1 cellular context compared by ENCODE assay signal in the genomic region with DNA sequence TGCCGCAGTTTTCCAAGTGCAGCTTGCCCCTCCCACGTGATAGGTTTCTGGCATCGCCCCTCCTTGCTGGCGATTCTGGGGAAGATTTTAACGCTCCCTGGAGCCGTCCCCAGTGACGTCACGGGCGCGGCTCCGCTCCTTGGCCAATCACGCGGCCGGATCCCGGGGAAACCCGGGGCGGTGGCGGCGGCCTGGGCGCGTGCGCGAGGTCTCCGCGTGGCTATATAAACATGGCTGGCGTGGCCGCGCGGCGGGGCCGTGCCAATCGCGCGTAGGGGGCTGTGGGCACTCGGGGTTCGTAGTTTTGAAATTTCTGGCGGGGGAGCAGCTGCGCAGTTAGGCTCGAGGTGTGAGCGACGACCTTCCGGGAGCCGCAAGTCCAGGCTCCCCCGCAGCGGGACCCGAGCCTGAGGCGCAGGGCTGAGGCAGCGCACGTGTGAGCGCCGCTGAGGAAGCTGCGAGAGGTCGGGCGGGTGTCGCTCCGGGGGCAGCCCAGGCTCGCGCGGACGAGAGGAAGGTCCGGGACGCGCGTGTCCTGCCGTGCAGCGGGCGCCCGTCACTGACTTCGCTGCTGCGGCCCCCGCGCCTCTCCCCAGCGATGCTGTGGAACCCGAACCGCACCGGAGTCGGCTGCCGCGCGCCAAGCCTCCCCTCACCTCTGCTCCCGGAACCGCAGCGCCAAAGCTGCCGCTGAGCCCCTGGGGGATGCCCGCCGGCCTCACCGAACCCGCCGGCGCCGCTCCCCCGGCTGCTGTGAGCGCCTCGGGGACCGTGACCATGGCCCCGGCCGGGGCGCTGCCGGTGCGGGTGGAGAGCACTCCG.
A peak's percentile ranks its signal among the peaks of the same experiment; 100 is the strongest.
TF ChIP-seq lines count a peak whose summit lies in the region.

A gene with protein sequence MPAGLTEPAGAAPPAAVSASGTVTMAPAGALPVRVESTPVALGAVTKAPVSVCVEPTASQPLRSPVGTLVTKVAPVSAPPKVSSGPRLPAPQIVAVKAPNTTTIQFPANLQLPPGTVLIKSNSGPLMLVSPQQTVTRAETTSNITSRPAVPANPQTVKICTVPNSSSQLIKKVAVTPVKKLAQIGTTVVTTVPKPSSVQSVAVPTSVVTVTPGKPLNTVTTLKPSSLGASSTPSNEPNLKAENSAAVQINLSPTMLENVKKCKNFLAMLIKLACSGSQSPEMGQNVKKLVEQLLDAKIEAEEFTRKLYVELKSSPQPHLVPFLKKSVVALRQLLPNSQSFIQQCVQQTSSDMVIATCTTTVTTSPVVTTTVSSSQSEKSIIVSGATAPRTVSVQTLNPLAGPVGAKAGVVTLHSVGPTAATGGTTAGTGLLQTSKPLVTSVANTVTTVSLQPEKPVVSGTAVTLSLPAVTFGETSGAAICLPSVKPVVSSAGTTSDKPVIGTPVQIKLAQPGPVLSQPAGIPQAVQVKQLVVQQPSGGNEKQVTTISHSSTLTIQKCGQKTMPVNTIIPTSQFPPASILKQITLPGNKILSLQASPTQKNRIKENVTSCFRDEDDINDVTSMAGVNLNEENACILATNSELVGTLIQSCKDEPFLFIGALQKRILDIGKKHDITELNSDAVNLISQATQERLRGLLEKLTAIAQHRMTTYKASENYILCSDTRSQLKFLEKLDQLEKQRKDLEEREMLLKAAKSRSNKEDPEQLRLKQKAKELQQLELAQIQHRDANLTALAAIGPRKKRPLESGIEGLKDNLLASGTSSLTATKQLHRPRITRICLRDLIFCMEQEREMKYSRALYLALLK (plus strand): TSS at position 217 of the 822 bp plus-strand sequence. CDS start 489 bp downstream, at position 706.

TF ChIP-seq in K562, 482 proteins besides CTCF, POLR2A, EP300 and RAD21 (continued from another document and continues in another):
- TF ChIP-seq CBFA2T2 (conservative IDR thresholded peaks at IDR 0.05) = peak; percentile 38; the same call in 1 of the 2 replicates
- TF ChIP-seq FOXA3 (CRISPR knock-in tag; conservative IDR thresholded peaks at IDR 0.05 in 1 of 2, IDR thresholded peaks at IDR 0.05 in 1 of 2) = peak in 1 of 2 experiments; percentile 83; a peak in 2 of 4 replicates
- TF ChIP-seq NR1H2 (CRISPR knock-in tag; IDR thresholded peaks at IDR 0.05) = 0 out of 2 replicates have a peak, but pooled peaks have one; percentile 49
- no peak for TF ChIP-seq ILF3 (IDR thresholded peaks at IDR 0.05; ENCODE audit: borderline replicate concordance)
- peak; percentile 86; the same call in 1 of the 2 replicates for TF ChIP-seq ZNF830 (CRISPR knock-in tag; IDR thresholded peaks at IDR 0.05)
- peak; percentile 99 for TF ChIP-seq FOXK1 (CRISPR knock-in tag; IDR thresholded peaks at IDR 0.05; ENCODE audit: borderline replicate concordance)
- TF ChIP-seq ELF4 (CRISPR knock-in tag; IDR thresholded peaks at IDR 0.05) = no peak
- peak; percentile 57; the same call in 1 of the 2 replicates for TF ChIP-seq SP1 (CRISPR knock-in tag; IDR thresholded peaks at IDR 0.05)
- TF ChIP-seq, protein P1, sequence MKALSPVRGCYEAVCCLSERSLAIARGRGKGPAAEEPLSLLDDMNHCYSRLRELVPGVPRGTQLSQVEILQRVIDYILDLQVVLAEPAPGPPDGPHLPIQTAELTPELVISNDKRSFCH (CRISPR knock-in tag; IDR thresholded peaks at IDR 0.05) = no peak
- TF ChIP-seq, protein P1 (tag; IDR thresholded peaks at IDR 0.05) = 0 out of 2 replicates have a peak, but pooled peaks have one; percentile 68
- TF ChIP-seq, protein P2, sequence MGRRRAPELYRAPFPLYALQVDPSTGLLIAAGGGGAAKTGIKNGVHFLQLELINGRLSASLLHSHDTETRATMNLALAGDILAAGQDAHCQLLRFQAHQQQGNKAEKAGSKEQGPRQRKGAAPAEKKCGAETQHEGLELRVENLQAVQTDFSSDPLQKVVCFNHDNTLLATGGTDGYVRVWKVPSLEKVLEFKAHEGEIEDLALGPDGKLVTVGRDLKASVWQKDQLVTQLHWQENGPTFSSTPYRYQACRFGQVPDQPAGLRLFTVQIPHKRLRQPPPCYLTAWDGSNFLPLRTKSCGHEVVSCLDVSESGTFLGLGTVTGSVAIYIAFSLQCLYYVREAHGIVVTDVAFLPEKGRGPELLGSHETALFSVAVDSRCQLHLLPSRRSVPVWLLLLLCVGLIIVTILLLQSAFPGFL (CRISPR knock-in tag; IDR thresholded peaks at IDR 0.05) = 0 out of 2 replicates have a peak, but pooled peaks have one; percentile 72
- TF ChIP-seq, protein P3, sequence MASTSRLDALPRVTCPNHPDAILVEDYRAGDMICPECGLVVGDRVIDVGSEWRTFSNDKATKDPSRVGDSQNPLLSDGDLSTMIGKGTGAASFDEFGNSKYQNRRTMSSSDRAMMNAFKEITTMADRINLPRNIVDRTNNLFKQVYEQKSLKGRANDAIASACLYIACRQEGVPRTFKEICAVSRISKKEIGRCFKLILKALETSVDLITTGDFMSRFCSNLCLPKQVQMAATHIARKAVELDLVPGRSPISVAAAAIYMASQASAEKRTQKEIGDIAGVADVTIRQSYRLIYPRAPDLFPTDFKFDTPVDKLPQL (IDR thresholded peaks at IDR 0.05; ENCODE audit: extremely low read depth, insufficient read length) = peak; percentile 34
- TF ChIP-seq XRCC5 (IDR thresholded peaks at IDR 0.05; ENCODE audit: low read depth, low read length) = peak; percentile 68; the same call in 1 of the 2 replicates
- no peak for TF ChIP-seq SMAD1 (IDR thresholded peaks at IDR 0.05; ENCODE audit: low read depth, low read length, partially characterized antibody)
- 0 out of 2 replicates have a peak, but pooled peaks have one; percentile 70 for TF ChIP-seq ZNF589 (CRISPR knock-in tag; IDR thresholded peaks at IDR 0.05; ENCODE audit: low read depth)
- no peak for TF ChIP-seq NCOA2 (IDR thresholded peaks at IDR 0.05; ENCODE audit: partially characterized antibody in 2 of 2)
- no peak for TF ChIP-seq BRD9 (IDR thresholded peaks at IDR 0.05; ENCODE audit: low read depth, partially characterized antibody)
- TF ChIP-seq FOSL1 (tag; conservative IDR thresholded peaks at IDR 0.05) = peak; percentile 34; the same call in 1 of the 2 replicates
- 0 out of 2 replicates have a peak, but pooled peaks have one; percentile 37 for TF ChIP-seq ZNF431 (CRISPR knock-in tag; IDR thresholded peaks at IDR 0.05)
- peak; percentile 76 for TF ChIP-seq ZNF263 (CRISPR knock-in tag; IDR thresholded peaks at IDR 0.05; ENCODE audit: borderline replicate concordance)
- peak; percentile 46; the same call in 1 of the 2 replicates for TF ChIP-seq TOE1 (IDR thresholded peaks at IDR 0.05; ENCODE audit: borderline replicate concordance)
- TF ChIP-seq TOE1 (CRISPR knock-in tag; IDR thresholded peaks at IDR 0.05; ENCODE audit: borderline replicate concordance, low read depth) = no peak
- TF ChIP-seq, protein P4, sequence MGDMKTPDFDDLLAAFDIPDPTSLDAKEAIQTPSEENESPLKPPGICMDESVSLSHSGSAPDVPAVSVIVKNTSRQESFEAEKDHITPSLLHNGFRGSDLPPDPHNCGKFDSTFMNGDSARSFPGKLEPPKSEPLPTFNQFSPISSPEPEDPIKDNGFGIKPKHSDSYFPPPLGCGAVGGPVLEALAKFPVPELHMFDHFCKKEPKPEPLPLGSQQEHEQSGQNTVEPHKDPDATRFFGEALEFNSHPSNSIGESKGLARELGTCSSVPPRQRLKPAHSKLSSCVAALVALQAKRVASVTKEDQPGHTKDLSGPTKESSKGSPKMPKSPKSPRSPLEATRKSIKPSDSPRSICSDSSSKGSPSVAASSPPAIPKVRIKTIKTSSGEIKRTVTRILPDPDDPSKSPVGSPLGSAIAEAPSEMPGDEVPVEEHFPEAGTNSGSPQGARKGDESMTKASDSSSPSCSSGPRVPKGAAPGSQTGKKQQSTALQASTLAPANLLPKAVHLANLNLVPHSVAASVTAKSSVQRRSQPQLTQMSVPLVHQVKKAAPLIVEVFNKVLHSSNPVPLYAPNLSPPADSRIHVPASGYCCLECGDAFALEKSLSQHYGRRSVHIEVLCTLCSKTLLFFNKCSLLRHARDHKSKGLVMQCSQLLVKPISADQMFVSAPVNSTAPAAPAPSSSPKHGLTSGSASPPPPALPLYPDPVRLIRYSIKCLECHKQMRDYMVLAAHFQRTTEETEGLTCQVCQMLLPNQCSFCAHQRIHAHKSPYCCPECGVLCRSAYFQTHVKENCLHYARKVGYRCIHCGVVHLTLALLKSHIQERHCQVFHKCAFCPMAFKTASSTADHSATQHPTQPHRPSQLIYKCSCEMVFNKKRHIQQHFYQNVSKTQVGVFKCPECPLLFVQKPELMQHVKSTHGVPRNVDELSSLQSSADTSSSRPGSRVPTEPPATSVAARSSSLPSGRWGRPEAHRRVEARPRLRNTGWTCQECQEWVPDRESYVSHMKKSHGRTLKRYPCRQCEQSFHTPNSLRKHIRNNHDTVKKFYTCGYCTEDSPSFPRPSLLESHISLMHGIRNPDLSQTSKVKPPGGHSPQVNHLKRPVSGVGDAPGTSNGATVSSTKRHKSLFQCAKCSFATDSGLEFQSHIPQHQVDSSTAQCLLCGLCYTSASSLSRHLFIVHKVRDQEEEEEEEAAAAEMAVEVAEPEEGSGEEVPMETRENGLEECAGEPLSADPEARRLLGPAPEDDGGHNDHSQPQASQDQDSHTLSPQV (IDR thresholded peaks at IDR 0.05) = peak; percentile 74
- TF ChIP-seq NFRKB (IDR thresholded peaks at IDR 0.05; ENCODE audit: low read depth) = peak; percentile 49; the same call in 1 of the 2 replicates
- TF ChIP-seq PML (IDR thresholded peaks at IDR 0.05; ENCODE audit: low read length) = peak; percentile 57; the same call in 1 of the 2 replicates
- TF ChIP-seq TBP (optimal IDR thresholded peaks at IDR 0.05; ENCODE audit: low read depth, low read length) = peak; percentile 96
- TF ChIP-seq, protein P5, sequence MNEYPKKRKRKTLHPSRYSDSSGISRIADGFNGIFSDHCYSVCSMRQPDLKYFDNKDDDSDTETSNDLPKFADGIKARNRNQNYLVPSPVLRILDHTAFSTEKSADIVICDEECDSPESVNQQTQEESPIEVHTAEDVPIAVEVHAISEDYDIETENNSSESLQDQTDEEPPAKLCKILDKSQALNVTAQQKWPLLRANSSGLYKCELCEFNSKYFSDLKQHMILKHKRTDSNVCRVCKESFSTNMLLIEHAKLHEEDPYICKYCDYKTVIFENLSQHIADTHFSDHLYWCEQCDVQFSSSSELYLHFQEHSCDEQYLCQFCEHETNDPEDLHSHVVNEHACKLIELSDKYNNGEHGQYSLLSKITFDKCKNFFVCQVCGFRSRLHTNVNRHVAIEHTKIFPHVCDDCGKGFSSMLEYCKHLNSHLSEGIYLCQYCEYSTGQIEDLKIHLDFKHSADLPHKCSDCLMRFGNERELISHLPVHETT (CRISPR knock-in tag; conservative IDR thresholded peaks at IDR 0.05 in 1 of 2, IDR thresholded peaks at IDR 0.05 in 1 of 2) = peak in 1 of 2 experiments; percentile 71; a peak in 2 of 4 replicates
- TF ChIP-seq, protein P6, sequence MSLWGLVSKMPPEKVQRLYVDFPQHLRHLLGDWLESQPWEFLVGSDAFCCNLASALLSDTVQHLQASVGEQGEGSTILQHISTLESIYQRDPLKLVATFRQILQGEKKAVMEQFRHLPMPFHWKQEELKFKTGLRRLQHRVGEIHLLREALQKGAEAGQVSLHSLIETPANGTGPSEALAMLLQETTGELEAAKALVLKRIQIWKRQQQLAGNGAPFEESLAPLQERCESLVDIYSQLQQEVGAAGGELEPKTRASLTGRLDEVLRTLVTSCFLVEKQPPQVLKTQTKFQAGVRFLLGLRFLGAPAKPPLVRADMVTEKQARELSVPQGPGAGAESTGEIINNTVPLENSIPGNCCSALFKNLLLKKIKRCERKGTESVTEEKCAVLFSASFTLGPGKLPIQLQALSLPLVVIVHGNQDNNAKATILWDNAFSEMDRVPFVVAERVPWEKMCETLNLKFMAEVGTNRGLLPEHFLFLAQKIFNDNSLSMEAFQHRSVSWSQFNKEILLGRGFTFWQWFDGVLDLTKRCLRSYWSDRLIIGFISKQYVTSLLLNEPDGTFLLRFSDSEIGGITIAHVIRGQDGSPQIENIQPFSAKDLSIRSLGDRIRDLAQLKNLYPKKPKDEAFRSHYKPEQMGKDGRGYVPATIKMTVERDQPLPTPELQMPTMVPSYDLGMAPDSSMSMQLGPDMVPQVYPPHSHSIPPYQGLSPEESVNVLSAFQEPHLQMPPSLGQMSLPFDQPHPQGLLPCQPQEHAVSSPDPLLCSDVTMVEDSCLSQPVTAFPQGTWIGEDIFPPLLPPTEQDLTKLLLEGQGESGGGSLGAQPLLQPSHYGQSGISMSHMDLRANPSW (CRISPR knock-in tag; IDR thresholded peaks at IDR 0.05) = no peak
- no peak for TF ChIP-seq BACH1 (tag; IDR thresholded peaks at IDR 0.05)
- 0 out of 2 replicates have a peak, but pooled peaks have one; percentile 45 for TF ChIP-seq KDM2B (CRISPR knock-in tag; IDR thresholded peaks at IDR 0.05)
- TF ChIP-seq, protein P7, sequence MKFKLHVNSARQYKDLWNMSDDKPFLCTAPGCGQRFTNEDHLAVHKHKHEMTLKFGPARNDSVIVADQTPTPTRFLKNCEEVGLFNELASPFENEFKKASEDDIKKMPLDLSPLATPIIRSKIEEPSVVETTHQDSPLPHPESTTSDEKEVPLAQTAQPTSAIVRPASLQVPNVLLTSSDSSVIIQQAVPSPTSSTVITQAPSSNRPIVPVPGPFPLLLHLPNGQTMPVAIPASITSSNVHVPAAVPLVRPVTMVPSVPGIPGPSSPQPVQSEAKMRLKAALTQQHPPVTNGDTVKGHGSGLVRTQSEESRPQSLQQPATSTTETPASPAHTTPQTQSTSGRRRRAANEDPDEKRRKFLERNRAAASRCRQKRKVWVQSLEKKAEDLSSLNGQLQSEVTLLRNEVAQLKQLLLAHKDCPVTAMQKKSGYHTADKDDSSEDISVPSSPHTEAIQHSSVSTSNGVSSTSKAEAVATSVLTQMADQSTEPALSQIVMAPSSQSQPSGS (CRISPR knock-in tag; IDR thresholded peaks at IDR 0.05) = peak; percentile 54; the same call in 1 of the 2 replicates
- peak; percentile 88 for TF ChIP-seq IRF2 (CRISPR knock-in tag; IDR thresholded peaks at IDR 0.05)
- TF ChIP-seq, protein P8, sequence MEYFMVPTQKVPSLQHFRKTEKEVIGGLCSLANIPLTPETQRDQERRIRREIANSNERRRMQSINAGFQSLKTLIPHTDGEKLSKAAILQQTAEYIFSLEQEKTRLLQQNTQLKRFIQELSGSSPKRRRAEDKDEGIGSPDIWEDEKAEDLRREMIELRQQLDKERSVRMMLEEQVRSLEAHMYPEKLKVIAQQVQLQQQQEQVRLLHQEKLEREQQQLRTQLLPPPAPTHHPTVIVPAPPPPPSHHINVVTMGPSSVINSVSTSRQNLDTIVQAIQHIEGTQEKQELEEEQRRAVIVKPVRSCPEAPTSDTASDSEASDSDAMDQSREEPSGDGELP (CRISPR knock-in tag; IDR thresholded peaks at IDR 0.05; ENCODE audit: borderline replicate concordance) = peak; percentile 76
- TF ChIP-seq, protein P9, sequence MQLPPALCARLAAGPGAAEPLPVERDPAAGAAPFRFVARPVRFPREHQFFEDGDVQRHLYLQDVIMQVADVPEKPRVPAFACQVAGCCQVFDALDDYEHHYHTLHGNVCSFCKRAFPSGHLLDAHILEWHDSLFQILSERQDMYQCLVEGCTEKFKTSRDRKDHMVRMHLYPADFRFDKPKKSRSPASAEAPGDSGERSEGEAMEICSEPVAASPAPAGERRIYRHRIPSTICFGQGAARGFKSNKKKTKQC (CRISPR knock-in tag; IDR thresholded peaks at IDR 0.05) = peak; percentile 87
